In genomic region chr3:42514876-42515275, GRCh38 we compare ENCODE assay signal across 1 cellular context.
TF ChIP-seq lines count a peak whose summit lies in the region.

No MANE protein-coding gene starts in this region.

TF ChIP-seq in GM23338, 12 proteins besides CTCF, POLR2A, EP300 and RAD21 (continued from another document):
- TF ChIP-seq CREB1 (CRISPR knock-in tag; IDR thresholded peaks at IDR 0.05; ENCODE audit: low read depth) (no peak), REST (IDR thresholded peaks at IDR 0.05; ENCODE audit: unreplicated experiment) (no peak), JUNB (IDR thresholded peaks at IDR 0.05; ENCODE audit: unreplicated experiment) (no peak), NANOG (IDR thresholded peaks at IDR 0.05; ENCODE audit: borderline replicate concordance) (no peak), ZNF462 (CRISPR knock-in tag; IDR thresholded peaks at IDR 0.05) (no peak)
